Comparison of ENCODE assay signal across 2 cellular contexts in genomic region chr6:9606435-9607134, GRCh38.
TF ChIP-seq lines count a peak whose summit lies in the region.

No MANE protein-coding gene starts in this region.

TF ChIP-seq in GM23338, 12 proteins besides CTCF, POLR2A, EP300 and RAD21 (continued from another document):
- TF ChIP-seq REST (IDR thresholded peaks at IDR 0.05; ENCODE audit: unreplicated experiment) = no peak
- TF ChIP-seq EZH2 (IDR thresholded peaks at IDR 0.05; ENCODE audit: low read depth, unreplicated experiment) = no peak

TF ChIP-seq in WTC11, 78 proteins besides CTCF, POLR2A, EP300 and RAD21 (continued from another document):
- TF ChIP-seq ERG (CRISPR knock-in tag; IDR thresholded peaks at IDR 0.05) = no peak
- no peak for TF ChIP-seq ATF6 (CRISPR knock-in tag; IDR thresholded peaks at IDR 0.05)
TF ChIP-seq in WTC11: peak in this region for 1.
